8 cellular contexts compared by ENCODE assay signal in genomic region chr4:3292571-3293409, GRCh38. TPM values are rescaled to one million over a fixed set of nuclear protein-coding genes. Genes with fewer than 3 reads are reported as not detected.
DNase-seq lines count a peak whose midpoint lies in the region; ATAC-seq and TF ChIP-seq lines count a peak whose summit lies in the region.

Gene RGS12 (plus strand): TSS chr4:3293021. CDS start chr4:3316171, 23,150 bp downstream.

- H3K36me3 ChIP-seq in heart right ventricle (no peaks in the 10 kb centered on the region), transverse colon (no peaks in the 10 kb centered on the region)

- DNase-seq in GF-D8 (lab: John Stamatoyannopoulos, UW) (peak; percentile 76), NCI-H1105 treated with DMSO at 0.1 percent for 48 hours (lab: John Stamatoyannopoulos, UW) (peak; percentile 61), T-cell (peak; percentile 48 to 83 (median 66)), amniotic epithelial cell (ENCODE audit: low read depth) (peak; percentile 90), heart right ventricle (peak; percentile 94 to 96), posterior cingulate gyrus (peak; percentile 93 to 99 (median 96)), transverse colon (peak; percentile 97)

- in situ Hi-C loops in transverse colon (cut with MboI; ENCODE audit: low pct_ligation_motif_present in 1 of 4, low pct_unique_long_range_greater_than_20kb in 1 of 4, low sequenced_read_pairs in 3 of 4): no loop called here

- no peak for TF ChIP-seq CTCF in heart right ventricle (IDR thresholded peaks at IDR 0.05)
- TF ChIP-seq CTCF in transverse colon (IDR thresholded peaks at IDR 0.05): no peak

- TF ChIP-seq POLR2A in transverse colon (IDR thresholded peaks at IDR 0.05): peak; percentile 93

- 1% methylated on average over 69 to 110 of the region's 121 CpGs for WGBS in heart right ventricle, 2 donors
- WGBS in transverse colon (ENCODE audit: low coverage in 1 of 2), 2 donors: 3% methylated on average over 15 of the region's 121 CpGs; no CpG with 5 or more reads in 1 of the 2 donors

- peak within 1 kb of the TSS; percentile 64 to 98 (median 82) for H3K4me3 ChIP-seq in heart right ventricle
- peak within 1 kb of the TSS; percentile 57 to 94 (median 81) for H3K4me3 ChIP-seq in transverse colon

- H3K27ac Mint-ChIP-seq in T-cell: peak within 1 kb of the TSS; percentile 73

- H3K4me3 Mint-ChIP-seq in T-cell: peak within 1 kb of the TSS; percentile 85 to 87 (median 87)

- H3K27me3 ChIP-seq in heart right ventricle: peaks cover 0 to 5% (median 0%) of the 10 kb centered on the region in 7 donors
- peaks cover 3% of the 10 kb centered on the region for H3K27me3 ChIP-seq in transverse colon

- POLR2A ChIA-PET in T-cell (lab: Charles Lee): no interaction called here

- H3K27me3 Mint-ChIP-seq in T-cell: peaks cover 8 to 9% of the 10 kb centered on the region in 2 donors

- no peaks in the 10 kb centered on the region for H3K36me3 Mint-ChIP-seq in T-cell

- H3K9me3 Mint-ChIP-seq in T-cell: peaks cover 0 to 3% (median 2%) of the 10 kb centered on the region in 3 donors

- H3K27ac ChIP-seq in heart right ventricle: peak within 1 kb of the TSS; percentile 87 to 98 (median 94)
- peak within 1 kb of the TSS; percentile 92 to 97 (median 94) for H3K27ac ChIP-seq in transverse colon

- no peak for TF ChIP-seq EP300 in transverse colon (IDR thresholded peaks at IDR 0.05; ENCODE audit: low read depth)

- peaks cover 12 to 37% (median 18%) of the 10 kb centered on the region in 3 donors for H3K4me1 Mint-ChIP-seq in T-cell

- intact Hi-C loops in heart right ventricle (cut with DNase I) (loop anchor here in 2 of 10 donors (5.0 kb wide), 2 partner anchors 70 to 95 kb away; no protein-coding TSS in a partner anchor), posterior cingulate gyrus (cut with DNase I) (no loop called here), transverse colon (cut with DNase I; ENCODE audit: low total_unique reads) (no loop called here)

- H3K4me1 ChIP-seq in heart right ventricle (peaks cover 9 to 51% (median 22%) of the 10 kb centered on the region in 9 donors), transverse colon (peaks cover 0 to 24% (median 10%) of the 10 kb centered on the region in 4 donors)

- CTCF ChIA-PET in T-cell (lab: Charles Lee): no interaction called here

- H3K9me3 ChIP-seq in heart right ventricle: peaks cover 0 to 7% (median 0%) of the 10 kb centered on the region in 11 donors
- H3K9me3 ChIP-seq in transverse colon: no peaks in the 10 kb centered on the region

- peak; percentile 59 for ATAC-seq in HG02610 (IDR thresholded peaks at IDR 0.05; ENCODE audit: unreplicated experiment)
- ATAC-seq in T-cell (replicated peaks in 1 of 4): peak; percentile 73 to 91 (median 84)
- peak; percentile 94 to 97 (median 96) for ATAC-seq in heart right ventricle

RNA-seq across cellular contexts. Expression of gene RGS12, which starts in this region (rescaled TPM):
- total RNA-seq in T-cell (10 to 100 TPM in 3 of 5 donors, 1 to 10 TPM in 2; 6.4 to 15.3 (median 10.5) TPM), heart right ventricle (10 to 100 TPM in 9 of 10 donors, 1 to 10 TPM in 1; 9.7 to 24.3 (median 13.1) TPM), transverse colon (10 to 100 TPM; 12.4 to 77.4 (median 17.3) TPM)
- 10 to 100 TPM; 10.6 to 24.4 TPM for polyA plus RNA-seq in heart right ventricle

Comparison
In these comparisons a context has a peak if more than half of its experiments do, and no peak if none do; other contexts are left out.
1. Peak in every context shown above with its lines: DNase-seq, ATAC-seq, H3K4me3 ChIP-seq and H3K27ac ChIP-seq.